In genomic region chr7:47100815-47101435, GRCh38 we compare ENCODE assay signal across 8 cellular contexts.
DNase-seq lines count a peak whose midpoint lies in the region; ATAC-seq and TF ChIP-seq lines count a peak whose summit lies in the region.

No MANE protein-coding gene starts in this region.

- no peak overlapping the region for H3K4me3 ChIP-seq in SJCRH30
- no peak overlapping the region for H3K4me3 ChIP-seq in upper lobe of left lung

- no peaks in the 10 kb centered on the region for H3K36me3 Mint-ChIP-seq in CD14-positive monocyte
- no peaks in the 10 kb centered on the region for H3K36me3 Mint-ChIP-seq in activated naive CD8-positive, alpha-beta T cell treated with anti-CD3 and anti-CD28 coated beads, Interleukin-2, amount 50 U/mL, for 24 hours (ENCODE audit: low read depth)

- WGBS in upper lobe of left lung, 2 donors = 43 to 48% methylated on average over 5 of the region's 5 CpGs

- TF ChIP-seq CTCF in CD14-positive monocyte (IDR thresholded peaks at IDR 0.05) = peak; percentile 33
- TF ChIP-seq CTCF in upper lobe of left lung (IDR thresholded peaks at IDR 0.05) = peak in 4 of 6 experiments; percentile 24 to 55 (median 40)

- ATAC-seq in upper lobe of left lung (ENCODE audit: low FRiP score in 2 of 2) = peak; percentile 73 to 81
- no peak for ATAC-seq in activated naive CD8-positive, alpha-beta T cell treated with anti-CD3 and anti-CD28 coated beads, Interleukin-2, amount 50 U/mL, for 24 hours

- H3K27me3 ChIP-seq in SJCRH30 = no peaks in the 10 kb centered on the region
- no peaks in the 10 kb centered on the region for H3K27me3 ChIP-seq in upper lobe of left lung

- no peak overlapping the region for H3K27ac ChIP-seq in SJCRH30
- H3K27ac ChIP-seq in upper lobe of left lung = no peak overlapping the region

- no peak for TF ChIP-seq EP300 in upper lobe of left lung (IDR thresholded peaks at IDR 0.05)

- no peak for TF ChIP-seq POLR2A in upper lobe of left lung (IDR thresholded peaks at IDR 0.05)

- H3K9me3 Mint-ChIP-seq in CD14-positive monocyte = peaks cover 0 to 2% (median 1%) of the 10 kb centered on the region in 7 donors
- H3K9me3 Mint-ChIP-seq in activated naive CD8-positive, alpha-beta T cell treated with anti-CD3 and anti-CD28 coated beads, Interleukin-2, amount 50 U/mL, for 24 hours = no peaks in the 10 kb centered on the region

- DNase-seq in CD14-positive monocyte (ENCODE audit: low spot score) (no peak), HK-2 (ENCODE audit: unreplicated experiment) (peak; percentile 25), SJCRH30 (peak; percentile 59 to 76), germinal center (ENCODE audit: low spot score) (peak; percentile 27), upper lobe of left lung (peak in 1 of 2 donors; percentile 74), NCI-H526 treated with DMSO at 0.1 percent for 48 hours (lab: John Stamatoyannopoulos, UW) (no peak), T1000 (lab: John Stamatoyannopoulos, UW) (no peak)
- DNase-seq in activated naive CD8-positive, alpha-beta T cell treated with anti-CD3 and anti-CD28 coated beads, Interleukin-2, amount 50 U/mL, for 24 hours = no peak

- H3K27me3 Mint-ChIP-seq in CD14-positive monocyte (ENCODE audit: low read depth in 3 of 3) = peaks cover 0 to 5% (median 2%) of the 10 kb centered on the region in 3 donors
- H3K27me3 Mint-ChIP-seq in activated naive CD8-positive, alpha-beta T cell treated with anti-CD3 and anti-CD28 coated beads, Interleukin-2, amount 50 U/mL, for 24 hours = no peaks in the 10 kb centered on the region

- H3K36me3 ChIP-seq in SJCRH30 = no peaks in the 10 kb centered on the region
- H3K36me3 ChIP-seq in upper lobe of left lung = no peaks in the 10 kb centered on the region

- no peaks in the 10 kb centered on the region for H3K9me3 ChIP-seq in SJCRH30 (replicated peaks)
- H3K9me3 ChIP-seq in upper lobe of left lung = no peaks in the 10 kb centered on the region

- H3K27ac Mint-ChIP-seq in CD14-positive monocyte = peak overlapping the region in 1 of 7 donors; percentile 68
- H3K27ac Mint-ChIP-seq in activated naive CD8-positive, alpha-beta T cell treated with anti-CD3 and anti-CD28 coated beads, Interleukin-2, amount 50 U/mL, for 24 hours = no peak overlapping the region

- intact Hi-C loops in CD14-positive monocyte (cut with micrococcal nuclease) = no loop called here

- H3K4me1 Mint-ChIP-seq in CD14-positive monocyte = peaks cover 11% of the 10 kb centered on the region
- no peaks in the 10 kb centered on the region for H3K4me1 Mint-ChIP-seq in activated naive CD8-positive, alpha-beta T cell treated with anti-CD3 and anti-CD28 coated beads, Interleukin-2, amount 50 U/mL, for 24 hours

- no peak overlapping the region for H3K4me3 Mint-ChIP-seq in CD14-positive monocyte
- no peak overlapping the region for H3K4me3 Mint-ChIP-seq in activated naive CD8-positive, alpha-beta T cell treated with anti-CD3 and anti-CD28 coated beads, Interleukin-2, amount 50 U/mL, for 24 hours

- H3K4me1 ChIP-seq in SJCRH30 (no peaks in the 10 kb centered on the region), upper lobe of left lung (no peaks in the 10 kb centered on the region)

Comparison
In these comparisons a context has a peak if more than half of its experiments do, and no peak if none do; other contexts are left out.
1. DNase-seq: peak in HK-2 (single experiment), SJCRH30 (2 of 2) and germinal center (single experiment); none in CD14-positive monocyte (single experiment), NCI-H526 treated with DMSO at 0.1 percent for 48 hours (single experiment), T1000 (single experiment) and activated naive CD8-positive, alpha-beta T cell treated with anti-CD3 and anti-CD28 coated beads, Interleukin-2, amount 50 U/mL, for 24 hours (single experiment).